ENCODE assay signal across 1 cellular context in the genomic region with DNA sequence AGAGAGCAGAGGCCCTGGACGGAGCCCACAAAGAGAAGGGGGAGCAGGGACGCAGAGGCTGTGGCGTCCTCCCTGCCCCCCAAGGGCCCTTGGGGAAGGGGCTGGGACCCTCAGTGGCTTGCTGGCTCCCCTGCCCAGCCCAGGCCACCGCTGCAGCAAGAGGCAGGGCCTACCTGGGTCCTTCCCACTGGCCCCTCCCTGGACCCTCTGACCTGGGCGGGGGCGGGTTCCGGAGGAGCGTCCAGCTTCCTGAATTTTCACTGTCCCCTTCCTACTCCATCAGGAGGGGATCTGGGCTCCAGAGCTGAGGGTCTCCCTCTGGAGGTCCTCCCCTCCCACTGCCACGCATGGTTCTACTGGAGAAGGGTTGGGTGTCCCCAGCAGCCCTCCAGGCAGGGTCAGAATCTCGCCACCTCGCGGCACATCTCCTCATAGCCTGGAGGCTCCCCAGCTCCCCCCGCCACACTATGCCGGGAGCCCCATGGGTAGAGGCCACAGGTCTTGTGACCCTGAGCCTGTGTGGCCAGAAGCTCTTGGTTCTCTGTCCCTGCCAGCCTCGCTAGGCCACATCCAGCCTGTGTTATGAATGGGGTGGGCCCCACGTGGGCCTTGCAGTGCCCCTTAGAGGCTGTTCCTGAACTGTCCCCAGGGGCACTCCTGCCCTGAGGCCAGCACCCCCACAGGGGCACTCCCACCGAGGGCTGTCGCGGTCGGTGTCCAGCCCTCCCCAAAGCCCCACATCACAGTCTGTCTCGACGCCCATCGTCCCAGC.
TF ChIP-seq lines count a peak whose summit lies in the region.

No MANE protein-coding gene starts in this region.

TF ChIP-seq in K562, 482 proteins besides CTCF, POLR2A, EP300 and RAD21 (continued from another document):
- TF ChIP-seq, protein P1, sequence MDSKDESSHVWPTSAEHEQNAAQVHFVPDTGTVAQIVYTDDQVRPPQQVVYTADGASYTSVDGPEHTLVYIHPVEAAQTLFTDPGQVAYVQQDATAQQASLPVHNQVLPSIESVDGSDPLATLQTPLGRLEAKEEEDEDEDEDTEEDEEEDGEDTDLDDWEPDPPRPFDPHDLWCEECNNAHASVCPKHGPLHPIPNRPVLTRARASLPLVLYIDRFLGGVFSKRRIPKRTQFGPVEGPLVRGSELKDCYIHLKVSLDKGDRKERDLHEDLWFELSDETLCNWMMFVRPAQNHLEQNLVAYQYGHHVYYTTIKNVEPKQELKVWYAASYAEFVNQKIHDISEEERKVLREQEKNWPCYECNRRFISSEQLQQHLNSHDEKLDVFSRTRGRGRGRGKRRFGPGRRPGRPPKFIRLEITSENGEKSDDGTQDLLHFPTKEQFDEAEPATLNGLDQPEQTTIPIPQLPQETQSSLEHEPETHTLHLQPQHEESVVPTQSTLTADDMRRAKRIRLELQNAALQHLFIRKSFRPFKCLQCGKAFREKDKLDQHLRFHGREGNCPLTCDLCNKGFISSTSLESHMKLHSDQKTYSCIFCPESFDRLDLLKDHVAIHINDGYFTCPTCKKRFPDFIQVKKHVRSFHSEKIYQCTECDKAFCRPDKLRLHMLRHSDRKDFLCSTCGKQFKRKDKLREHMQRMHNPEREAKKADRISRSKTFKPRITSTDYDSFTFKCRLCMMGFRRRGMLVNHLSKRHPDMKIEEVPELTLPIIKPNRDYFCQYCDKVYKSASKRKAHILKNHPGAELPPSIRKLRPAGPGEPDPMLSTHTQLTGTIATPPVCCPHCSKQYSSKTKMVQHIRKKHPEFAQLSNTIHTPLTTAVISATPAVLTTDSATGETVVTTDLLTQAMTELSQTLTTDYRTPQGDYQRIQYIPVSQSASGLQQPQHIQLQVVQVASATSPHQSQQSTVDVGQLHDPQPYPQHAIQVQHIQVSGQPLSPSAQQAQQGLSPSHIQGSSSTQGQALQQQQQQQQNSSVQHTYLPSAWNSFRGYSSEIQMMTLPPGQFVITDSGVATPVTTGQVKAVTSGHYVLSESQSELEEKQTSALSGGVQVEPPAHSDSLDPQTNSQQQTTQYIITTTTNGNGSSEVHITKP (IDR thresholded peaks at IDR 0.05; ENCODE audit: partially characterized antibody) = peak; percentile 63
- TF ChIP-seq HEY1 (CRISPR knock-in tag; IDR thresholded peaks at IDR 0.05; ENCODE audit: borderline replicate concordance) = no peak
- no peak for TF ChIP-seq SMAD2 (IDR thresholded peaks at IDR 0.05; ENCODE audit: low read depth, low read length)
- TF ChIP-seq, protein P2, sequence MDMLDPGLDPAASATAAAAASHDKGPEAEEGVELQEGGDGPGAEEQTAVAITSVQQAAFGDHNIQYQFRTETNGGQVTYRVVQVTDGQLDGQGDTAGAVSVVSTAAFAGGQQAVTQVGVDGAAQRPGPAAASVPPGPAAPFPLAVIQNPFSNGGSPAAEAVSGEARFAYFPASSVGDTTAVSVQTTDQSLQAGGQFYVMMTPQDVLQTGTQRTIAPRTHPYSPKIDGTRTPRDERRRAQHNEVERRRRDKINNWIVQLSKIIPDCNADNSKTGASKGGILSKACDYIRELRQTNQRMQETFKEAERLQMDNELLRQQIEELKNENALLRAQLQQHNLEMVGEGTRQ (CRISPR knock-in tag; IDR thresholded peaks at IDR 0.05) = no peak; the same call in 1 of the 2 replicates
- TF ChIP-seq NONO (IDR thresholded peaks at IDR 0.05; ENCODE audit: low read depth in 2 of 2, low read length in 1 of 2) = no peak
- TF ChIP-seq CTBP1 (IDR thresholded peaks at IDR 0.05; ENCODE audit: borderline replicate concordance) = peak; percentile 51; the same call in 1 of the 2 replicates
- TF ChIP-seq, protein P3, sequence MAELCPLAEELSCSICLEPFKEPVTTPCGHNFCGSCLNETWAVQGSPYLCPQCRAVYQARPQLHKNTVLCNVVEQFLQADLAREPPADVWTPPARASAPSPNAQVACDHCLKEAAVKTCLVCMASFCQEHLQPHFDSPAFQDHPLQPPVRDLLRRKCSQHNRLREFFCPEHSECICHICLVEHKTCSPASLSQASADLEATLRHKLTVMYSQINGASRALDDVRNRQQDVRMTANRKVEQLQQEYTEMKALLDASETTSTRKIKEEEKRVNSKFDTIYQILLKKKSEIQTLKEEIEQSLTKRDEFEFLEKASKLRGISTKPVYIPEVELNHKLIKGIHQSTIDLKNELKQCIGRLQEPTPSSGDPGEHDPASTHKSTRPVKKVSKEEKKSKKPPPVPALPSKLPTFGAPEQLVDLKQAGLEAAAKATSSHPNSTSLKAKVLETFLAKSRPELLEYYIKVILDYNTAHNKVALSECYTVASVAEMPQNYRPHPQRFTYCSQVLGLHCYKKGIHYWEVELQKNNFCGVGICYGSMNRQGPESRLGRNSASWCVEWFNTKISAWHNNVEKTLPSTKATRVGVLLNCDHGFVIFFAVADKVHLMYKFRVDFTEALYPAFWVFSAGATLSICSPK (IDR thresholded peaks at IDR 0.05; ENCODE audit: borderline replicate concordance) = no peak
- TF ChIP-seq ZNF766 (CRISPR knock-in tag; conservative IDR thresholded peaks at IDR 0.05) = 0 out of 2 replicates have a peak, but pooled peaks have one; percentile 35
- no peak for TF ChIP-seq PTRF (tag; IDR thresholded peaks at IDR 0.05)
- peak; percentile 59 for TF ChIP-seq RBFOX2 (IDR thresholded peaks at IDR 0.05; ENCODE audit: low read depth, low read length)
